ENCODE assay signal across 10 cellular contexts in the genomic region with DNA sequence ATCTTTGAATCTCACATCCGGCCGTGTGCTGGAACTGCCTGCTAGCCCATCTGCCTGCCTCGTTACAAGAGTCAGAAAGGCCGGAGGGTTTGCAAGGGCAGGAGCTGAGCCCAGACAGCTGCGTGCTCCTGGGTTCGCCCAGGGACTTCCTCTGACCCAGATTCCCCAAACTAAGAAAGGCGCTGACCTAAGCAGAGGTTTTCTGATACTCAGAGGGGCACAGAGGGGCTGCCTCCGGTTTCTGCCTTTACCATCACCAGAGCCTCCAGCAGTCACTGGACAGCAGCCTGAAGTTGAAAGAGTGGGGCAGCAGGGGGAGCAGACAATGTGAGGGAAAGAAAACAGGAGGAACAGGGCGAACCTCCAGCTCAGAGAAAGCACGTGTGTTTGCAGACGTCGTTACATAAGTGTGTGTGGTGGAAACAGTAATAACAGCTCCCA. TPM values are rescaled to one million over a fixed set of nuclear protein-coding genes. Genes with fewer than 3 reads are reported as not detected.
DNase-seq lines count a peak whose midpoint lies in the region; ATAC-seq and TF ChIP-seq lines count a peak whose summit lies in the region.
"Had no signal": no experiment of that assay in that cellular context is flagged by ENCODE, and none has a peak within 500 bp of the region (broad histone marks: within the 10 kb centered on the region; RNA-seq: fewer than 3 reads in every experiment).

No MANE protein-coding gene starts in this region.

- intact Hi-C loops in Caco-2 (cut with micrococcal nuclease; ENCODE audit: unreplicated experiment): loop anchor here (1.0 kb wide), 2 partner anchors 18 to 71 kb away; no protein-coding TSS in a partner anchor
- intact Hi-C loops in left ventricle myocardium superior (cut with micrococcal nuclease): no loop called here
- intact Hi-C loops in psoas muscle (cut with DNase I): no loop called here
- intact Hi-C loops in activated CD4-positive, alpha-beta T cell treated with anti-CD3 and anti-CD28 coated beads for 36 hours (cut with DNase I, micrococcal nuclease): no loop called here

- H3K4me3 ChIP-seq in Caco-2 (ENCODE audit: low read depth, low read length) (no peak overlapping the region), astrocyte of the cerebellum (ENCODE audit: low read depth, low read length) (no peak overlapping the region), psoas muscle (no peak overlapping the region)

- no peaks in the 10 kb centered on the region for H3K9me3 Mint-ChIP-seq in Caco-2 (ENCODE audit: unreplicated experiment)
- no peaks in the 10 kb centered on the region for H3K9me3 Mint-ChIP-seq in activated CD4-positive, alpha-beta T cell treated with anti-CD3 and anti-CD28 coated beads for 36 hours (ENCODE audit: low read depth)
- H3K9me3 Mint-ChIP-seq: activated CD4-positive, alpha-beta T cell treated with anti-CD3 and anti-CD28 coated beads, Interleukin-2, amount 10 ng/mL, durations not matched to agents 7 days and 5 days; stimulated activated naive CD8-positive, alpha-beta T cell treated with anti-CD3 and anti-CD28 coated beads, Interleukin-15, Interleukin-2, amounts not matched to agents 100 ng/mL and 50 ng/mL, for 24 hours had no signal

- ATAC-seq in left ventricle myocardium superior (peak; percentile 92), psoas muscle (peak; percentile 79 to 92 (median 83))
- ATAC-seq in activated CD4-positive, alpha-beta T cell treated with anti-CD3 and anti-CD28 coated beads for 36 hours: no peak

- H3K27me3 ChIP-seq in Caco-2 (replicated peaks; ENCODE audit: control insufficient read depth, insufficient read depth, low read length): no peaks in the 10 kb centered on the region
- no peaks in the 10 kb centered on the region for H3K27me3 ChIP-seq in psoas muscle (ENCODE audit: insufficient read depth in 3 of 3, low read length in 2 of 3)

- H3K36me3 ChIP-seq in Caco-2 (ENCODE audit: control insufficient read depth, insufficient read depth, low read length) (no peaks in the 10 kb centered on the region), psoas muscle (ENCODE audit: insufficient read depth in 1 of 2, low read depth in 1 of 2) (no peaks in the 10 kb centered on the region)

- POLR2A ChIA-PET in Caco-2 (lab: Charles Lee): no interaction called here
- POLR2A ChIA-PET in activated CD4-positive, alpha-beta T cell treated with anti-CD3 and anti-CD28 coated beads for 36 hours (lab: Charles Lee): no interaction called here

- CTCF ChIA-PET in Caco-2 (lab: Charles Lee): interaction anchor here (0.6 to 1.5 kb wide), 7 partner anchors 9 to 306 kb away, joined by 3 to 19 read pairs (median 6); no protein-coding TSS in a partner anchor
- CTCF ChIA-PET in activated CD4-positive, alpha-beta T cell treated with anti-CD3 and anti-CD28 coated beads for 36 hours (lab: Charles Lee): interaction anchor here (0.6 kb wide), 1 partner anchor 287 kb away, joined by 3 read pairs; no protein-coding TSS in a partner anchor

- no peaks in the 10 kb centered on the region for H3K36me3 Mint-ChIP-seq in Caco-2 (ENCODE audit: insufficient read depth, unreplicated experiment)
- no peaks in the 10 kb centered on the region for H3K36me3 Mint-ChIP-seq in activated CD4-positive, alpha-beta T cell treated with anti-CD3 and anti-CD28 coated beads for 36 hours (ENCODE audit: low read depth)

- H3K4me3 Mint-ChIP-seq in Caco-2 (ENCODE audit: unreplicated experiment): no peak overlapping the region
- no peak overlapping the region for H3K4me3 Mint-ChIP-seq in activated CD4-positive, alpha-beta T cell treated with anti-CD3 and anti-CD28 coated beads for 36 hours
- H3K4me3 Mint-ChIP-seq: activated CD4-positive, alpha-beta T cell treated with anti-CD3 and anti-CD28 coated beads, Interleukin-2, amount 10 ng/mL, durations not matched to agents 7 days and 5 days; stimulated activated naive CD8-positive, alpha-beta T cell treated with anti-CD3 and anti-CD28 coated beads, Interleukin-15, Interleukin-2, amounts not matched to agents 100 ng/mL and 50 ng/mL, for 24 hours had no signal

- H3K9me3 ChIP-seq in Caco-2 (no peaks in the 10 kb centered on the region), psoas muscle (no peaks in the 10 kb centered on the region)

- H3K27ac ChIP-seq in psoas muscle: no peak overlapping the region

- peaks cover 8% of the 10 kb centered on the region for H3K4me1 Mint-ChIP-seq in Caco-2 (ENCODE audit: low read depth, unreplicated experiment)
- no peaks in the 10 kb centered on the region for H3K4me1 Mint-ChIP-seq in activated CD4-positive, alpha-beta T cell treated with anti-CD3 and anti-CD28 coated beads for 36 hours
- H3K4me1 Mint-ChIP-seq: activated CD4-positive, alpha-beta T cell treated with anti-CD3 and anti-CD28 coated beads, Interleukin-2, amount 10 ng/mL, durations not matched to agents 7 days and 5 days had no signal

- no TSS peak for BruUV-seq in Caco-2 (replicated peaks; lab: Mats Ljungman, UMichigan)

- 9 to 13% (median 12%) methylated on average over 12 of the region's 12 CpGs for WGBS in psoas muscle, 3 donors

- TF ChIP-seq CTCF in Caco-2 (IDR thresholded peaks at IDR 0.05; ENCODE audit: insufficient read depth in 1 of 2, low read depth in 1 of 2, low read length in 1 of 2, severe bottlenecking in 1 of 2, unreplicated experiment in 1 of 2): peak; percentile 42 to 63
- TF ChIP-seq CTCF in astrocyte of the cerebellum (IDR thresholded peaks at IDR 0.05; ENCODE audit: low read depth, low read length, missing control alignments): peak; percentile 48
- TF ChIP-seq CTCF in psoas muscle (IDR thresholded peaks at IDR 0.05): peak; percentile 23

- in situ Hi-C loops in astrocyte of the cerebellum (cut with HindIII; ENCODE audit: low sequenced_read_pairs): loop anchor here (5.0 to 10.0 kb wide), 2 partner anchors 86 to 218 kb away; no protein-coding TSS in a partner anchor
- in situ Hi-C loops in ACHN (cut with HindIII; ENCODE audit: low pct_ligation_motif_present, low pct_unique_long_range_greater_than_20kb, low sequenced_read_pairs): no loop called here

- DNase-seq in Caco-2 (peak; percentile 64 to 66), astrocyte of the cerebellum (ENCODE audit: low read depth) (peak; percentile 9), left ventricle myocardium superior (peak; percentile 64), psoas muscle (peak in 1 of 2 donors; percentile 67), DMS153 (lab: John Stamatoyannopoulos, UW) (no peak), ACHN (no peak)
- DNase-seq in activated CD8-positive, alpha-beta memory T cell treated with anti-CD3 and anti-CD28 coated beads, Interleukin-2, amount 50 U/mL, for 48 hours: no peak
- DNase-seq in activated CD4-positive, alpha-beta T cell treated with anti-CD3 and anti-CD28 coated beads for 36 hours: no peak
- DNase-seq: activated CD4-positive, alpha-beta T cell treated with anti-CD3 and anti-CD28 coated beads, Interleukin-2, amount 10 ng/mL, durations not matched to agents 7 days and 5 days had no signal

- peaks cover 13% of the 10 kb centered on the region for H3K27me3 Mint-ChIP-seq in Caco-2 (ENCODE audit: insufficient read depth, unreplicated experiment)
- no peaks in the 10 kb centered on the region for H3K27me3 Mint-ChIP-seq in activated CD4-positive, alpha-beta T cell treated with anti-CD3 and anti-CD28 coated beads for 36 hours
- H3K27me3 Mint-ChIP-seq: stimulated activated naive CD8-positive, alpha-beta T cell treated with anti-CD3 and anti-CD28 coated beads, Interleukin-15, Interleukin-2, amounts not matched to agents 100 ng/mL and 50 ng/mL, for 24 hours had no signal

- no peak overlapping the region for H3K27ac Mint-ChIP-seq in Caco-2 (ENCODE audit: unreplicated experiment)
- H3K27ac Mint-ChIP-seq in activated CD4-positive, alpha-beta T cell treated with anti-CD3 and anti-CD28 coated beads for 36 hours: no peak overlapping the region
- H3K27ac Mint-ChIP-seq: activated CD4-positive, alpha-beta T cell treated with anti-CD3 and anti-CD28 coated beads, Interleukin-2, amount 10 ng/mL, durations not matched to agents 7 days and 5 days; stimulated activated naive CD8-positive, alpha-beta T cell treated with anti-CD3 and anti-CD28 coated beads, Interleukin-15, Interleukin-2, amounts not matched to agents 100 ng/mL and 50 ng/mL, for 24 hours had no signal

- no peaks in the 10 kb centered on the region for H3K4me1 ChIP-seq in Caco-2
- peaks cover 12% of the 10 kb centered on the region for H3K4me1 ChIP-seq in psoas muscle

RNA-seq across cellular contexts. Expression of gene RAD18, which starts 33.4 kb away (rescaled TPM):
- 19.3 and 20.8 TPM in 2 replicates for total RNA-seq in Caco-2 (2022)
- total RNA-seq in left ventricle myocardium superior: 8.5 TPM
- 1 to 10 TPM; 1.3 to 2.3 (median 2.2) TPM for total RNA-seq in psoas muscle
- 1 to 10 TPM in 2 of 3 donors, under 1 TPM in 1; 0.51 to 2.5 (median 1.2) TPM for polyA plus RNA-seq in psoas muscle
- 10 to 100 TPM; 47.8 to 50.5 TPM for total RNA-seq in activated CD4-positive, alpha-beta T cell treated with anti-CD3 and anti-CD28 coated beads for 36 hours

Comparison
In these comparisons a context has a peak if more than half of its experiments do, and no peak if none do; other contexts are left out.
1. DNase-seq: peak in Caco-2 (2 of 2), astrocyte of the cerebellum (single experiment) and left ventricle myocardium superior (single experiment); none in activated CD8-positive, alpha-beta memory T cell treated with anti-CD3 and anti-CD28 coated beads, Interleukin-2, amount 50 U/mL, for 48 hours (single experiment), DMS153 (single experiment), activated CD4-positive, alpha-beta T cell treated with anti-CD3 and anti-CD28 coated beads for 36 hours (single experiment) and ACHN (single experiment).
2. Peak in every context shown above with its lines, with median percentiles within 50 percentile points of each other: CTCF ChIP-seq.